In the genomic region with DNA sequence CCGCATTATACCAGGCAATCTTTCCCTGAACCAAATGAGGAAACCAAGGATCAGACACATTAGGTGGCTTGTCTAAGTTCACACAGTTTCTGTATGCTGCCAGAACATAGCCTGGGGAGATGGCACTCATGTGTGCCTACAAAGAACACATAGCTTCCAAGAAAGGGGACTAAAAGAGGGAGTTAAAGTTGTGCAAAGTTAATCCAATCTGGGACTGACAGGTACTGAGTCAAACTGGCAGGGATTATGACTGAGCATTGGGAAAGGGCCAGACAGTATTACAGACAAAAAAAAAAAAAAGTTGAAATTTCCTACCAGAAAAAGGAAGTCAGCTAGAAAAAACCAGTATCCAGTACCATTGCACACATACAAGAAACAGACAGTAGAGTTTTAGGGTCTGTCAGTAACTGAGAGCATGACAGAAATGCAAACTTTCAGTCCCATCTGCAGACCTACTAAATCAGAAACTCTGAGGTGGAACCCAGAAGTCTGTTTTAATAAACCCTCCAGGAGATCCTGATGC, we compare ENCODE assay signal across 18 cellular contexts. TPM values are rescaled to one million over a fixed set of nuclear protein-coding genes. Genes with fewer than 3 reads are reported as not detected.
"Had no signal": no experiment of that assay in that cellular context is flagged by ENCODE, and none has a peak within 500 bp of the region (broad histone marks: within the 10 kb centered on the region; RNA-seq: fewer than 3 reads in every experiment).

No MANE protein-coding gene starts in this region.

- H3K4me3 Mint-ChIP-seq: activated T-helper 1 cell treated with anti-CD3 and anti-CD28 coated beads, Interleukin-12 subunit alpha, Interleukin-12 subunit beta, Interleukin-2, Interleukin-4 antibody, amounts not matched to agents 30 ng/mL and 10 ng/mL and 1 ng/mL, durations not matched to agents 14 hours and 24 hours and 36 hours; naive B cell; stimulated activated memory B cell treated with anti-CD40 and anti-IgM and Interleukin-4, amounts not matched to agents 10 μg/mL and 1 μg/mL and 100 μg/mL, for 72 hours had no signal

- H3K27ac Mint-ChIP-seq: activated T-helper 1 cell treated with anti-CD3 and anti-CD28 coated beads, Interleukin-12 subunit alpha, Interleukin-12 subunit beta, Interleukin-2, Interleukin-4 antibody, amounts not matched to agents 30 ng/mL and 10 ng/mL and 1 ng/mL, durations not matched to agents 14 hours and 24 hours and 36 hours; naive B cell; stimulated activated memory B cell treated with anti-CD40 and anti-IgM and Interleukin-4, amounts not matched to agents 10 μg/mL and 1 μg/mL and 100 μg/mL, for 72 hours had no signal

- H3K4me3 ChIP-seq: adrenal gland, colonic mucosa, esophagus squamous epithelium, transverse colon, vagina had no signal

- H3K9me3 Mint-ChIP-seq: activated T-helper 1 cell treated with anti-CD3 and anti-CD28 coated beads, Interleukin-12 subunit alpha, Interleukin-12 subunit beta, Interleukin-2, Interleukin-4 antibody, amounts not matched to agents 30 ng/mL and 10 ng/mL and 1 ng/mL, durations not matched to agents 14 hours and 24 hours and 36 hours; stimulated activated memory B cell treated with anti-CD40 and anti-IgM and Interleukin-4, amounts not matched to agents 10 μg/mL and 1 μg/mL and 100 μg/mL, for 72 hours had no signal

- DNase-seq: activated CD4-positive, alpha-beta T cell treated with anti-CD3 and anti-CD28 coated beads for 4 hours; activated CD8-positive, alpha-beta memory T cell treated with anti-CD3 and anti-CD28 coated beads, Interleukin-2, amount 50 U/mL, for 48 hours; activated naive CD4-positive, alpha-beta T cell treated with Interleukin-2 at 50 U/mL for 16 hours; adrenal gland; caudate nucleus; colonic mucosa; esophagus squamous epithelium; hippocampal formation; naive B cell; substantia nigra; T1000; transverse colon had no signal

- H3K27me3 ChIP-seq: adrenal gland, colonic mucosa, esophagus squamous epithelium, neutrophil, transverse colon, vagina had no signal

- H3K36me3 Mint-ChIP-seq: naive B cell; stimulated activated memory B cell treated with anti-CD40 and anti-IgM and Interleukin-4, amounts not matched to agents 10 μg/mL and 1 μg/mL and 100 μg/mL, for 72 hours had no signal

- ATAC-seq: left lobe of liver; stimulated activated memory B cell treated with anti-CD40 and anti-IgM and Interleukin-4, amounts not matched to agents 10 μg/mL and 1 μg/mL and 100 μg/mL, for 72 hours had no signal

- H3K9me3 ChIP-seq: adrenal gland, colonic mucosa, esophagus squamous epithelium, neutrophil, transverse colon, vagina had no signal

- H3K27ac ChIP-seq: adrenal gland, colonic mucosa, esophagus squamous epithelium, neutrophil, parathyroid adenoma, transverse colon, vagina had no signal

- H3K27me3 Mint-ChIP-seq: naive B cell; stimulated activated memory B cell treated with anti-CD40 and anti-IgM and Interleukin-4, amounts not matched to agents 10 μg/mL and 1 μg/mL and 100 μg/mL, for 72 hours had no signal

- H3K36me3 ChIP-seq: adrenal gland, colonic mucosa, esophagus squamous epithelium, neutrophil, transverse colon, vagina had no signal

- H3K4me1 ChIP-seq: adrenal gland, colonic mucosa, parathyroid adenoma, transverse colon, vagina had no signal

- H3K4me1 Mint-ChIP-seq: naive B cell; stimulated activated memory B cell treated with anti-CD40 and anti-IgM and Interleukin-4, amounts not matched to agents 10 μg/mL and 1 μg/mL and 100 μg/mL, for 72 hours had no signal

RNA-seq across cellular contexts. Expression of gene ADAMTS3, which starts 37.2 kb away (rescaled TPM):
- total RNA-seq: activated T-helper 1 cell treated with anti-CD3 and anti-CD28 coated beads, Interleukin-12 subunit alpha, Interleukin-12 subunit beta, Interleukin-2, Interleukin-4 antibody, amounts not matched to agents 30 ng/mL and 10 ng/mL and 1 ng/mL, durations not matched to agents 14 hours and 24 hours and 36 hours had no signal
